8 cellular contexts compared by ENCODE assay signal in the genomic region with DNA sequence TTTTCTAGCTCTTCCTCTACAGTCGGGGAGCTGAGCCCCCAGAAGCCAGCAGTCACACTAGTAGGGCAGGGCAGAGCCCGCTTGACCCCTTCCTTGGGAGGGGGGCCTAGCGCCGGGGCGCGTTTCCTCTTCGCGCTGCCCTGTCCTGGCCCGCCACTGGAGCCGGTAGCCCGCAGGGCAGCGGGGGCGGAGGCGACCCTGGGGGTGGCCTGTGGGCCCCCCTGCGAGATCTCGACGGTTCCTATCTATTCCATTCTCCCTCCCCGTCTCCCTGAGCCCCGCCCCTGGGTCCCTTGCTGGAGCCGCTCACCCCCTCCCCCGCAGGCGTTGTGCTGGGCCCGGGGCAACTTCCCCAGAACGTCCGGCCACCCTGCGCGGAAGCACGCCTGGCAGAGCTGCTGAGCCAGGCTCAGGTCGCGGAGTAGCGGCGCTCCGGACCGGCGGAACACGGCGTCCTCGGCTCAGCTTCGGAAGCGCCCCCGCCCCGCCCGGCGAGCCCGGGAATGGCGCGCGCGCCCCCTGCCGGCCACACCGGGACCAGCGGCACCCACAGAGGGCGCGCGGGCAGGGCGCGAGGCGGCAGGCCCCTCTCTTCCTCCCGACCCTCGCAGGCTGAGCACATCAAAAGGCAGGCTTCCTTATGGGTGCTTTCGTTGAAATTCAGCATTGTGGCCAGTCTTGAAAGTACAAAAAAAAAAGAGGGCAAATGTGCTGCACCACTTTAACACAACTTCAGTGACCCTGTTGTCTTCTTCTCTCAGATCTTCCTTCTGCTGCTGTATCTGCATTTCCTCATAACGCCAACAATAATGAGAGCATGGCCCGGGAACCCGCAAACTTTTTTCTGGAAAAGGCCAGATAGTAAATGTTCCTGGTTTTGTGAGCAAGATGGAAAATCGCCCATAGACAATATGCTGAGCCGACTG.
DNase-seq lines count a peak whose midpoint lies in the region; ATAC-seq and FAIRE-seq lines count a peak whose summit lies in the region.

No MANE protein-coding gene starts in this region.

- FAIRE-seq in RCC 7860 (lab: Jason Lieb, UNC) = no peak

- intact Hi-C loops in left ventricle myocardium superior (cut with micrococcal nuclease) = no loop called here
- intact Hi-C loops in posterior vena cava (cut with DNase I) = no loop called here

- peak; percentile 53 for DNase-seq in D341Med (ENCODE audit: low spot score)
- peak; percentile 75 for DNase-seq in RCC 7860 (ENCODE audit: low spot score)
- DNase-seq in amniotic stem cell (lab: John Stamatoyannopoulos, UW) = peak; percentile 21
- peak; percentile 95 for DNase-seq in left ventricle myocardium superior
- DNase-seq in posterior vena cava (ENCODE audit: low spot score) = peak; percentile 95
- no peak for DNase-seq in OCI-M2 (lab: John Stamatoyannopoulos, UW; ENCODE audit: unreplicated experiment)

- peak; percentile 84 for ATAC-seq in GM19463 (IDR thresholded peaks at IDR 0.05; ENCODE audit: unreplicated experiment)
- ATAC-seq in HG03565 (IDR thresholded peaks at IDR 0.05; ENCODE audit: unreplicated experiment) = peak; percentile 80
- ATAC-seq in left ventricle myocardium superior = peak; percentile 96
